In genomic region chr10:62046522-62047239, GRCh38 we compare ENCODE assay signal across 8 cellular contexts.
DNase-seq lines count a peak whose midpoint lies in the region; FAIRE-seq and TF ChIP-seq lines count a peak whose summit lies in the region.

No MANE protein-coding gene starts in this region.

- H3K36me3 Mint-ChIP-seq in astrocyte (ENCODE audit: low read depth, unreplicated experiment) = no peaks in the 10 kb centered on the region

- H3K4me3 Mint-ChIP-seq in astrocyte (ENCODE audit: unreplicated experiment) = no peak overlapping the region

- POLR2A ChIA-PET in HEK293 (lab: Yijun Ruan, JAX) = interaction anchor here (0.7 to 2.1 kb wide), 4 partner anchors 20 to 295 kb away, joined by 3 to 8 read pairs (median 3); no protein-coding TSS in a partner anchor

- H3K9me3 Mint-ChIP-seq in astrocyte (ENCODE audit: unreplicated experiment) = no peaks in the 10 kb centered on the region

- H3K9me3 ChIP-seq in HEK293 (ENCODE audit: control insufficient read depth, insufficient read depth, low read depth, low read length) (no peaks in the 10 kb centered on the region), astrocyte (ENCODE audit: insufficient read depth, low read depth, low read length) (no peaks in the 10 kb centered on the region), mesenchymal stem cell (ENCODE audit: control insufficient read depth, low read length) (no peaks in the 10 kb centered on the region)

- H3K9ac ChIP-seq in astrocyte (ENCODE audit: low read length) = peak overlapping the region; percentile 98
- peak overlapping the region; percentile 98 for H3K9ac ChIP-seq in mesenchymal stem cell (ENCODE audit: low read length)

- H2AFZ ChIP-seq in astrocyte (ENCODE audit: low read depth, low read length) = no peak overlapping the region
- H2AFZ ChIP-seq in mesenchymal stem cell (ENCODE audit: low read depth, low read length) = no peak overlapping the region

- peaks cover 4% of the 10 kb centered on the region for H3K79me1 ChIP-seq in mesenchymal stem cell (replicated peaks; ENCODE audit: low read length, poor library complexity, severe bottlenecking)

- peak overlapping the region in 1 of 2 experiments; percentile 66 for H2BK12ac ChIP-seq in mesenchymal stem cell (ENCODE audit: low read length in 2 of 2)

- no peak overlapping the region for H3K4ac ChIP-seq in mesenchymal stem cell (ENCODE audit: low read depth in 1 of 2, low read length in 2 of 2)

- peaks cover 61% of the 10 kb centered on the region for H3K4me1 Mint-ChIP-seq in astrocyte (ENCODE audit: low read depth, unreplicated experiment)

- H2BK5ac ChIP-seq in mesenchymal stem cell (ENCODE audit: low read depth, low read length, poor library complexity, severe bottlenecking) = no peak overlapping the region

- peak overlapping the region; percentile 45 for H2BK120ac ChIP-seq in mesenchymal stem cell (ENCODE audit: low read depth, low read length)

- H3K4me3 ChIP-seq in HEK293 (ENCODE audit: low read depth, low read length) (no peak overlapping the region), astrocyte (ENCODE audit: insufficient read depth, low read depth, low read length) (peak overlapping the region; percentile 37), mesenchymal stem cell (ENCODE audit: insufficient read depth in 1 of 2, low read depth in 1 of 2, low read length in 2 of 2) (peak overlapping the region in 1 of 2 experiments; percentile 43)

- no peak overlapping the region for H2BK15ac ChIP-seq in mesenchymal stem cell (ENCODE audit: low read depth, poor library complexity, severe bottlenecking)

- H4K8ac ChIP-seq in mesenchymal stem cell (ENCODE audit: low read length) = no peak overlapping the region

- H3K18ac ChIP-seq in mesenchymal stem cell (ENCODE audit: low read depth in 1 of 2, low read length in 2 of 2) = peak overlapping the region in 1 of 2 experiments; percentile 85

- CTCF ChIA-PET in HEK293 (lab: Yijun Ruan, JAX) = interaction anchor here (0.6 to 1.7 kb wide), 4 partner anchors 9 to 757 kb away, joined by 3 to 7 read pairs (median 6); no protein-coding TSS in a partner anchor

- no peak overlapping the region for H3K14ac ChIP-seq in mesenchymal stem cell (ENCODE audit: low read length in 2 of 2)

- H3K4me2 ChIP-seq in astrocyte (ENCODE audit: low read length) (peak overlapping the region; percentile 91), mesenchymal stem cell (ENCODE audit: low read length, poor library complexity, severe bottlenecking) (peak overlapping the region; percentile 46)

- H4K20me1 ChIP-seq in astrocyte (ENCODE audit: insufficient read depth, low read length) = peaks cover 4% of the 10 kb centered on the region

- no peak for FAIRE-seq in astrocyte (lab: Jason Lieb, UNC)

- H3K27me3 ChIP-seq in astrocyte (ENCODE audit: insufficient read depth, low read length) (no peaks in the 10 kb centered on the region), mesenchymal stem cell (ENCODE audit: control insufficient read depth in 1 of 2, insufficient read depth in 1 of 2, low read length in 2 of 2) (no peaks in the 10 kb centered on the region)

- WGBS in mesenchymal stem cell = 3% methylated on average over 4 of the region's 4 CpGs

- no peak overlapping the region for H2AK5ac ChIP-seq in mesenchymal stem cell (ENCODE audit: low read length, severe bottlenecking)

- H3K36me3 ChIP-seq in HEK293 (ENCODE audit: control insufficient read depth in 2 of 2, insufficient read depth in 1 of 2, low read length in 2 of 2) (no peaks in the 10 kb centered on the region), astrocyte (ENCODE audit: insufficient read depth, low read length) (peaks cover 4% of the 10 kb centered on the region), mesenchymal stem cell (ENCODE audit: control insufficient read depth in 1 of 2, insufficient read depth in 2 of 2, low read depth in 1 of 2, low read length in 2 of 2) (peaks cover 0 to 10% of the 10 kb centered on the region in 2 experiments)

- H3K27ac ChIP-seq in HEK293 (ENCODE audit: extremely low read depth, low read depth, low read length) (peak overlapping the region; percentile 72), astrocyte (ENCODE audit: low read depth, low read length) (peak overlapping the region; percentile 97), mesenchymal stem cell (ENCODE audit: low read length, poor library complexity, severe bottlenecking) (peak overlapping the region; percentile 97)

- no peaks in the 10 kb centered on the region for H3K27me3 Mint-ChIP-seq in astrocyte (ENCODE audit: low read depth, unreplicated experiment)

- TF ChIP-seq CTCF in HEK293 (tag by site-specific recombination; IDR thresholded peaks at IDR 0.05) (no peak), astrocyte (IDR thresholded peaks at IDR 0.05; ENCODE audit: insufficient read depth, low read depth, low read length) (no peak)

- H4K91ac ChIP-seq in mesenchymal stem cell (ENCODE audit: low read length) = peak overlapping the region; percentile 47

- DNase-seq in SKM-1 treated with dmso at 0.1 percent for 144 hours (lab: John Stamatoyannopoulos, UW; ENCODE audit: unreplicated experiment) (peak; percentile 45), SKM-1 (lab: John Stamatoyannopoulos, UW; ENCODE audit: unreplicated experiment) (no peak), MV-4-11 (lab: John Stamatoyannopoulos, UW) (peak; percentile 62), astrocyte (ENCODE audit: low read depth) (peak; percentile 74), mesenchymal stem cell (peak; percentile 89), pons (ENCODE audit: low spot score) (no peak), NCI-H1436 (lab: John Stamatoyannopoulos, UW) (no peak)

- H3K79me2 ChIP-seq in astrocyte (ENCODE audit: insufficient read depth, low read length) = peaks cover 56% of the 10 kb centered on the region

- H3K27ac Mint-ChIP-seq in astrocyte (ENCODE audit: unreplicated experiment) = peak overlapping the region; percentile 74

- H3K4me1 ChIP-seq in HEK293 (ENCODE audit: control insufficient read depth, insufficient read depth, low read length) (peaks cover 46% of the 10 kb centered on the region), astrocyte (ENCODE audit: insufficient read depth, low read length) (peaks cover 53% of the 10 kb centered on the region), mesenchymal stem cell (ENCODE audit: control insufficient read depth, insufficient read depth, low read depth, low read length) (peaks cover 16% of the 10 kb centered on the region)

- no peak overlapping the region for H3K23ac ChIP-seq in mesenchymal stem cell (ENCODE audit: low read length in 2 of 2)

TF ChIP-seq in HEK293, 187 proteins besides CTCF, POLR2A, EP300 and RAD21 (continues in another document):
- TF ChIP-seq ZBTB17 (tag by site-specific recombination; IDR thresholded peaks at IDR 0.05) (no peak; the same call in 1 of the 2 replicates), ZBTB8A (tag by site-specific recombination; IDR thresholded peaks at IDR 0.05) (peak; percentile 61), SP3 (tag by site-specific recombination; IDR thresholded peaks at IDR 0.05) (no peak), ZNF155 (tag by site-specific recombination; IDR thresholded peaks at IDR 0.05) (no peak), ZNF658 (tag by site-specific recombination; IDR thresholded peaks at IDR 0.05) (no peak), ZNF600 (tag by site-specific recombination; IDR thresholded peaks at IDR 0.05) (no peak; the same call in 1 of the 2 replicates), ZEB2 (tag by site-specific recombination; IDR thresholded peaks at IDR 0.05) (peak; percentile 69), ZNF23 (tag by site-specific recombination; IDR thresholded peaks at IDR 0.05; ENCODE audit: borderline replicate concordance) (no peak), ZNF830 (tag by site-specific recombination; IDR thresholded peaks at IDR 0.05; ENCODE audit: low read depth) (no peak), ZNF354C (tag by site-specific recombination; IDR thresholded peaks at IDR 0.05; ENCODE audit: borderline replicate concordance, low read depth) (no peak), EGR2 (tag by site-specific recombination; IDR thresholded peaks at IDR 0.05; ENCODE audit: low read depth) (peak; percentile 95), MZF1 (tag by site-specific recombination; IDR thresholded peaks at IDR 0.05; ENCODE audit: borderline replicate concordance) (0 out of 2 replicates have a peak, but pooled peaks have one; percentile 35), ZNF549 (tag by site-specific recombination; IDR thresholded peaks at IDR 0.05) (no peak), ZNF37A (tag by site-specific recombination; IDR thresholded peaks at IDR 0.05) (no peak), ZNF580 (tag by site-specific recombination; IDR thresholded peaks at IDR 0.05) (peak; percentile 62), ZSCAN16 (tag by site-specific recombination; IDR thresholded peaks at IDR 0.05) (no peak), ZNF140 (tag by site-specific recombination; IDR thresholded peaks at IDR 0.05) (no peak), ZNF391 (tag by site-specific recombination; IDR thresholded peaks at IDR 0.05; ENCODE audit: borderline replicate concordance, low read depth) (no peak; the same call in 1 of the 2 replicates), FEZF1 (tag by site-specific recombination; IDR thresholded peaks at IDR 0.05) (peak; percentile 92), ZNF10 (tag by site-specific recombination; IDR thresholded peaks at IDR 0.05) (peak; percentile 93), ZNF366 (tag by site-specific recombination; conservative IDR thresholded peaks at IDR 0.05) (peak; percentile 63), AEBP2 (tag by site-specific recombination; IDR thresholded peaks at IDR 0.05; ENCODE audit: borderline replicate concordance) (no peak)

Comparison
In these comparisons a context has a peak if more than half of its experiments do, and no peak if none do; other contexts are left out.
1. DNase-seq: peak in SKM-1 treated with dmso at 0.1 percent for 144 hours (single experiment), MV-4-11 (single experiment), astrocyte (single experiment) and mesenchymal stem cell (single experiment); none in SKM-1 (single experiment), pons (single experiment) and NCI-H1436 (single experiment).
2. Peak in every context shown above with its lines, with median percentiles within 50 percentile points of each other: H3K27ac ChIP-seq.